ENCODE assay signal across 8 cellular contexts in the genomic region with DNA sequence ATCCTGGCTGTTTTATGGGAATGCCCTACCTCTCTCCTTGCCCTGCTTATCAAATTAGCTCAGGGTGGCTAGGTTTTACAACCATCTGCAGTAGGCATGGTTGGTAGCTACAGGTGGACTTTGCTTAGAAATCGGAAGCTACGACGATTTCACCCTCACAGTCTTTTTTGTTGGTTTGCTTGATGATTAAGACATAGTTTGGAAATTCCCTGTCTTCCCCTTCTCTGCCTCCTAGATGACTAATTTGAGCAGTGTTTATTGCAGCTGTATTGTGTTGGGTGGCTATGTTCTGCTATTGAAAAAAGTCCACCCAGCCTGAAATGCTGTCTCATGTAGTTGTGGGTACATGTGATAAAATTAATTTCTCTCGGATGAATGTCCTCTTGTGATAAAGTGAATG. TPM values are rescaled to one million over a fixed set of nuclear protein-coding genes. Genes with fewer than 3 reads are reported as not detected.
A peak's percentile ranks its signal among the peaks of the same experiment; 100 is the strongest.
DNase-seq lines count a peak whose midpoint lies in the region; ATAC-seq and TF ChIP-seq lines count a peak whose summit lies in the region.

No MANE protein-coding gene starts in this region.

- H3K27ac Mint-ChIP-seq in activated T-helper 17 cell treated with anti-CD3 and anti-CD28 coated beads, Interleukin-2, amount 50 U/mL, for 72 hours, result no peak overlapping the region
- H3K27ac Mint-ChIP-seq in CD4-positive, alpha-beta T cell, result no peak overlapping the region

- H3K4me1 ChIP-seq in mucosa of rectum (ENCODE audit: control insufficient read depth in 2 of 2, insufficient read depth in 2 of 2, low read length in 2 of 2) (peaks cover 3 to 5% of the 10 kb centered on the region in 2 donors), right atrium auricular region (no peaks in the 10 kb centered on the region)

- no peak overlapping the region for H3K27ac ChIP-seq in mucosa of rectum (ENCODE audit: low read depth in 2 of 2, low read length in 2 of 2)
- no peak overlapping the region for H3K27ac ChIP-seq in WERI-Rb-1
- H3K27ac ChIP-seq in CD4-positive, alpha-beta T cell (ENCODE audit: low read depth, low read length), result no peak overlapping the region
- no peak overlapping the region for H3K27ac ChIP-seq in right atrium auricular region

- POLR2A ChIA-PET in CD4-positive, alpha-beta T cell (lab: Charles Lee), result interaction anchor here (0.6 to 0.7 kb wide), 2 partner anchors 14 to 317 kb away, joined by 3 to 4 read pairs; no protein-coding TSS in a partner anchor

- H3K9me3 ChIP-seq in mucosa of rectum (ENCODE audit: control insufficient read depth in 2 of 2, low read length in 2 of 2) (no peaks in the 10 kb centered on the region), WERI-Rb-1 (ENCODE audit: severe bottlenecking) (no peaks in the 10 kb centered on the region), right atrium auricular region (no peaks in the 10 kb centered on the region)
- H3K9me3 ChIP-seq in CD4-positive, alpha-beta T cell (ENCODE audit: control insufficient read depth, low read length), result no peaks in the 10 kb centered on the region

- intact Hi-C loops in CD4-positive, alpha-beta T cell (cut with DNase I, micrococcal nuclease), result no loop called here

- H3K36me3 ChIP-seq in mucosa of rectum (ENCODE audit: control insufficient read depth in 2 of 2, insufficient read depth in 2 of 2, low read length in 2 of 2), result no peaks in the 10 kb centered on the region
- H3K36me3 ChIP-seq in WERI-Rb-1, result no peaks in the 10 kb centered on the region
- H3K36me3 ChIP-seq in right atrium auricular region, result no peaks in the 10 kb centered on the region

- no peaks in the 10 kb centered on the region for H3K4me1 Mint-ChIP-seq in activated T-helper 17 cell treated with anti-CD3 and anti-CD28 coated beads, Interleukin-2, amount 50 U/mL, for 72 hours
- H3K4me1 Mint-ChIP-seq in CD4-positive, alpha-beta T cell (ENCODE audit: low read depth), result no peaks in the 10 kb centered on the region

- CTCF ChIA-PET in CD4-positive, alpha-beta T cell (lab: Charles Lee), result interaction anchor here (1.2 to 1.6 kb wide), 3 partner anchors 24 to 39 kb away, joined by 3 to 4 read pairs (median 3); no protein-coding TSS in a partner anchor

- no peaks in the 10 kb centered on the region for H3K27me3 Mint-ChIP-seq in activated T-helper 17 cell treated with anti-CD3 and anti-CD28 coated beads, Interleukin-2, amount 50 U/mL, for 72 hours
- H3K27me3 Mint-ChIP-seq in CD4-positive, alpha-beta T cell, result no peaks in the 10 kb centered on the region

- H3K4me3 ChIP-seq in HFF-Myc (replicated peaks; ENCODE audit: low read depth, low read length), result no peak overlapping the region
- peak overlapping the region; percentile 3 to 24 for H3K4me3 ChIP-seq in mucosa of rectum (ENCODE audit: low read length in 2 of 2)
- H3K4me3 ChIP-seq in WERI-Rb-1 (ENCODE audit: low read depth, low read length), result no peak overlapping the region
- no peak overlapping the region for H3K4me3 ChIP-seq in right atrium auricular region

- DNase-seq in ELR (ENCODE audit: low read depth) (peak; percentile 92), HFF-Myc (ENCODE audit: extremely low read depth, low read depth) (peak; percentile 17), WERI-Rb-1 (no peak), cerebellum (ENCODE audit: low spot score) (no peak), right atrium auricular region (ENCODE audit: low spot score) (no peak)
- no peak for DNase-seq in CD4-positive, alpha-beta T cell

- no peaks in the 10 kb centered on the region for H3K9me3 Mint-ChIP-seq in activated T-helper 17 cell treated with anti-CD3 and anti-CD28 coated beads, Interleukin-2, amount 50 U/mL, for 72 hours
- H3K9me3 Mint-ChIP-seq in CD4-positive, alpha-beta T cell, result no peaks in the 10 kb centered on the region

- peak; percentile 94 for ATAC-seq in activated T-helper 17 cell treated with anti-CD3 and anti-CD28 coated beads, Interleukin-2, amount 50 U/mL, for 72 hours (replicated peaks)
- ATAC-seq in CD4-positive, alpha-beta T cell (ENCODE audit: poor library complexity), result no peak

- H3K27me3 ChIP-seq in mucosa of rectum (ENCODE audit: control insufficient read depth in 2 of 2, insufficient read depth in 2 of 2, low read length in 2 of 2), result no peaks in the 10 kb centered on the region
- H3K27me3 ChIP-seq in WERI-Rb-1 (ENCODE audit: insufficient read depth, low read depth, severe bottlenecking), result no peaks in the 10 kb centered on the region
- H3K27me3 ChIP-seq in CD4-positive, alpha-beta T cell (ENCODE audit: control insufficient read depth, insufficient read depth, low read length), result no peaks in the 10 kb centered on the region
- no peaks in the 10 kb centered on the region for H3K27me3 ChIP-seq in right atrium auricular region

- no peak overlapping the region for H3K9ac ChIP-seq in mucosa of rectum (ENCODE audit: low read depth in 1 of 2, low read length in 2 of 2)

- TF ChIP-seq CTCF in HFF-Myc (IDR thresholded peaks at IDR 0.05; ENCODE audit: low read depth, low read length, missing control alignments), result no peak
- TF ChIP-seq CTCF in WERI-Rb-1 (IDR thresholded peaks at IDR 0.05; ENCODE audit: low read depth, low read length), result no peak
- TF ChIP-seq CTCF in CD4-positive, alpha-beta T cell (IDR thresholded peaks at IDR 0.05), result no peak
- no peak for TF ChIP-seq CTCF in right atrium auricular region (IDR thresholded peaks at IDR 0.05)

- H3K36me3 Mint-ChIP-seq in activated T-helper 17 cell treated with anti-CD3 and anti-CD28 coated beads, Interleukin-2, amount 50 U/mL, for 72 hours (ENCODE audit: low read depth), result no peaks in the 10 kb centered on the region
- H3K36me3 Mint-ChIP-seq in CD4-positive, alpha-beta T cell (ENCODE audit: low read depth), result no peaks in the 10 kb centered on the region

- peak overlapping the region; percentile 12 for H3K4me3 Mint-ChIP-seq in activated T-helper 17 cell treated with anti-CD3 and anti-CD28 coated beads, Interleukin-2, amount 50 U/mL, for 72 hours
- H3K4me3 Mint-ChIP-seq in CD4-positive, alpha-beta T cell, result no peak overlapping the region

RNA-seq across cellular contexts. Expression of gene FYB1, which starts 37.1 kb away (rescaled TPM):
- total RNA-seq in activated T-helper 17 cell treated with anti-CD3 and anti-CD28 coated beads, Interleukin-2, amount 50 U/mL, for 72 hours, result 100 to 1,000 TPM in 1 of 2 donors, 10 to 100 TPM in 1; 95.7 to 153 TPM
- 100 to 1,000 TPM; 478 to 497 TPM for total RNA-seq in CD4-positive, alpha-beta T cell
- total RNA-seq in cerebellum (1.9 TPM), right atrium auricular region (1 to 10 TPM; 1.8 to 8.4 TPM)

Comparison
In these comparisons a context has a peak if more than half of its experiments do, and no peak if none do; other contexts are left out.
1. DNase-seq: peak in ELR (single experiment) and HFF-Myc (single experiment); none in WERI-Rb-1 (single experiment), CD4-positive, alpha-beta T cell (0 of 10), cerebellum (single experiment) and right atrium auricular region (single experiment).
2. H3K4me3 ChIP-seq: peak in mucosa of rectum (2 of 2); none in HFF-Myc (single experiment), WERI-Rb-1 (single experiment) and right atrium auricular region (0 of 2).
3. RNA of gene FYB1, which starts 37.1 kb away (total RNA-seq): 478 to 497 TPM in CD4-positive, alpha-beta T cell and 95.7 to 153 TPM in activated T-helper 17 cell treated with anti-CD3 and anti-CD28 coated beads, Interleukin-2, amount 50 U/mL, for 72 hours; 1.8 to 8.4 TPM in right atrium auricular region and 1.9 TPM in cerebellum (single experiment); every median in the first group is over 10 times any median in the second.